ENCODE assay signal across 19 cellular contexts in genomic region chr5:144504929-144505578, GRCh38.
DNase-seq lines count a peak whose midpoint lies in the region; ATAC-seq and TF ChIP-seq lines count a peak whose summit lies in the region.
"Had no signal": no experiment of that assay in that cellular context is flagged by ENCODE, and none has a peak within 500 bp of the region (broad histone marks: within the 10 kb centered on the region; RNA-seq: fewer than 3 reads in every experiment).

No MANE protein-coding gene starts in this region.

- no peak overlapping the region for H3K4me3 ChIP-seq in neural progenitor cell
- H3K4me3 ChIP-seq: A549, SJSA1, upper lobe of left lung had no signal

- H3K9me3 Mint-ChIP-seq in neural progenitor cell (peaks cover under 1% of the 10 kb centered on the region), mesothelial cell of epicardium (peaks cover 9% of the 10 kb centered on the region)

- no peaks in the 10 kb centered on the region for H3K36me3 Mint-ChIP-seq in neural progenitor cell
- H3K36me3 Mint-ChIP-seq in mesothelial cell of epicardium, result no peaks in the 10 kb centered on the region

- H3K4me2 ChIP-seq in neural progenitor cell, result no peak overlapping the region
- H3K4me2 ChIP-seq: A549 had no signal

- H3K27me3 Mint-ChIP-seq in neural progenitor cell (ENCODE audit: insufficient read depth, low read depth) (peaks cover 2% of the 10 kb centered on the region), mesothelial cell of epicardium (ENCODE audit: low read depth) (no peaks in the 10 kb centered on the region)

- peaks cover 18% of the 10 kb centered on the region for H3K4me1 ChIP-seq in neural progenitor cell
- H3K4me1 ChIP-seq: A549, SJSA1, upper lobe of left lung had no signal

- H2AFZ ChIP-seq in neural progenitor cell (replicated peaks), result peak overlapping the region; percentile 63

- DNase-seq in NCI-H1436 (lab: John Stamatoyannopoulos, UW), result peak; percentile 7
- DNase-seq in NCI-H1436 treated with DMSO at 0.1 percent for 48 hours (lab: John Stamatoyannopoulos, UW), result no peak
- DNase-seq in NCI-H146 treated with DMSO at 0.1 percent for 48 hours (lab: John Stamatoyannopoulos, UW; ENCODE audit: unreplicated experiment), result peak; percentile 6
- DNase-seq in amniotic epithelial cell (ENCODE audit: low read depth), result peak; percentile 22
- DNase-seq in neural progenitor cell (ENCODE audit: low spot score), result peak; percentile 8
- no peak for DNase-seq in mesothelial cell of epicardium (ENCODE audit: low spot score in 2 of 2, unreplicated experiment in 2 of 2)
- DNase-seq: C1 segment of cervical spinal cord; DMS53; mesenchymal stem cell; retina; stimulated activated naive CD4-positive, alpha-beta T cell treated with Interleukin-2 at 50 U/mL for 16 hours had no signal

- no peak overlapping the region for H3K9ac ChIP-seq in neural progenitor cell

- H3K27ac Mint-ChIP-seq in neural progenitor cell (no peak overlapping the region), mesothelial cell of epicardium (no peak overlapping the region)
- H3K27ac Mint-ChIP-seq: activated T-helper 1 cell treated with anti-CD3 and anti-CD28 coated beads, Interleukin-12 subunit alpha, Interleukin-12 subunit beta, Interleukin-2, Interleukin-4 antibody, amounts not matched to agents 30 ng/mL and 10 ng/mL and 1 ng/mL, durations not matched to agents 14 hours and 24 hours and 36 hours; nephron had no signal

- no peaks in the 10 kb centered on the region for H3K9me3 ChIP-seq in neural progenitor cell (ENCODE audit: low read depth)
- H3K9me3 ChIP-seq: A549, SJSA1, upper lobe of left lung had no signal

- no peaks in the 10 kb centered on the region for H3K36me3 ChIP-seq in neural progenitor cell
- H3K36me3 ChIP-seq: SJSA1, upper lobe of left lung had no signal

- peaks cover 2% of the 10 kb centered on the region for H3K4me1 Mint-ChIP-seq in neural progenitor cell
- H3K4me1 Mint-ChIP-seq in mesothelial cell of epicardium, result peaks cover 5% of the 10 kb centered on the region
- H3K4me1 Mint-ChIP-seq: nephron had no signal

- H3K4me3 Mint-ChIP-seq in neural progenitor cell, result no peak overlapping the region
- H3K4me3 Mint-ChIP-seq in mesothelial cell of epicardium, result no peak overlapping the region
- H3K4me3 Mint-ChIP-seq: activated T-helper 1 cell treated with anti-CD3 and anti-CD28 coated beads, Interleukin-12 subunit alpha, Interleukin-12 subunit beta, Interleukin-2, Interleukin-4 antibody, amounts not matched to agents 30 ng/mL and 10 ng/mL and 1 ng/mL, durations not matched to agents 14 hours and 24 hours and 36 hours; nephron had no signal

- H3K27ac ChIP-seq in neural progenitor cell, result no peak overlapping the region
- H3K27ac ChIP-seq: A549, SJSA1, upper lobe of left lung had no signal

- no peak for ATAC-seq in HG03045 (IDR thresholded peaks at IDR 0.05; ENCODE audit: unreplicated experiment)
- no peak for ATAC-seq in GM18873 (IDR thresholded peaks at IDR 0.05; ENCODE audit: low FRiP score, unreplicated experiment)
- ATAC-seq: A549, esophagus mucosa had no signal

- H3K27me3 ChIP-seq in neural progenitor cell, result no peaks in the 10 kb centered on the region
- H3K27me3 ChIP-seq: SJSA1, upper lobe of left lung had no signal

- TF ChIP-seq CTCF in neural progenitor cell (IDR thresholded peaks at IDR 0.05) (no peak), mesothelial cell of epicardium (IDR thresholded peaks at IDR 0.05; ENCODE audit: unreplicated experiment) (no peak)

- no peaks in the 10 kb centered on the region for H4K20me1 ChIP-seq in neural progenitor cell (ENCODE audit: low read depth)

- no peaks in the 10 kb centered on the region for H3F3A ChIP-seq in neural progenitor cell (ENCODE audit: low read depth)

- H3K79me2 ChIP-seq in neural progenitor cell (ENCODE audit: low read depth), result no peaks in the 10 kb centered on the region

Comparison
In these comparisons a context has a peak if more than half of its experiments do, and no peak if none do; other contexts are left out.
1. DNase-seq: peak in NCI-H1436 (single experiment), NCI-H146 treated with DMSO at 0.1 percent for 48 hours (single experiment), amniotic epithelial cell (single experiment) and neural progenitor cell (single experiment); none in NCI-H1436 treated with DMSO at 0.1 percent for 48 hours (single experiment) and mesothelial cell of epicardium (0 of 2).